Comparison of ENCODE assay signal across 8 cellular contexts in genomic region chr11:120801801-120802689, GRCh38.
DNase-seq lines count a peak whose midpoint lies in the region; ATAC-seq and TF ChIP-seq lines count a peak whose summit lies in the region.

No MANE protein-coding gene starts in this region.

- H3K9me3 ChIP-seq in DOHH2 (ENCODE audit: control insufficient read depth, insufficient read depth, low read length) = no peaks in the 10 kb centered on the region
- no peaks in the 10 kb centered on the region for H3K9me3 ChIP-seq in IMR-90 (ENCODE audit: control insufficient read depth, insufficient read depth, low read length)
- H3K9me3 ChIP-seq in gastrocnemius medialis = no peaks in the 10 kb centered on the region

- no peak for TF ChIP-seq POLR2A in IMR-90 (IDR thresholded peaks at IDR 0.05; ENCODE audit: low read depth, low read length)
- no peak for TF ChIP-seq POLR2A in gastrocnemius medialis (IDR thresholded peaks at IDR 0.05)

- H3K27ac ChIP-seq in DOHH2 (ENCODE audit: low read depth, low read length) (no peak overlapping the region), IMR-90 (ENCODE audit: insufficient read depth, low read length) (no peak overlapping the region), RWPE1 (no peak overlapping the region), gastrocnemius medialis (no peak overlapping the region)

- intact Hi-C loops in IMR-90 (cut with micrococcal nuclease) = loop anchor here (1.0 to 10.0 kb wide), 3 partner anchors 197 to 467 kb away; partner anchors contain the start of genes ARHGEF12 and GRIK4
- intact Hi-C loops in gastrocnemius medialis (cut with DNase I; ENCODE audit: low total_unique reads) = loop anchor here (10.0 kb wide), 2 partner anchors 297 to 313 kb away; no protein-coding TSS in a partner anchor

- in situ Hi-C loops in IMR-90 (cut with MboI; ENCODE audit: low sequenced_read_pairs) (loop anchor here (5.0 kb wide), 1 partner anchor 290 kb away; the partner anchor contains the start of gene GRIK4), gastrocnemius medialis (cut with MboI; ENCODE audit: low sequenced_read_pairs in 4 of 4) (no loop called here)

- H2BK5ac ChIP-seq in IMR-90 (ENCODE audit: low read depth, low read length, poor library complexity, severe bottlenecking) = no peak overlapping the region

- CTCF ChIA-PET in IMR-90 (lab: Yijun Ruan, JAX) (interaction anchor here (0.5 to 1.4 kb wide), 4 partner anchors 23 to 291 kb away, joined by 3 to 9 read pairs (median 5); partner anchors contain the start of gene GRIK4), RWPE1 (lab: Yijun Ruan, JAX) (interaction anchor here (0.5 to 1.8 kb wide), 15 partner anchors 11 to 333 kb away, joined by 3 to 7 read pairs (median 4); partner anchors contain the start of gene GRIK4)

- H3K79me2 ChIP-seq in DOHH2 (ENCODE audit: control insufficient read depth, low read length) = no peaks in the 10 kb centered on the region

- TF ChIP-seq CTCF in DOHH2 (IDR thresholded peaks at IDR 0.05; ENCODE audit: low read depth, low read length, poor library complexity, severe bottlenecking) = peak; percentile 98
- peak; percentile 72 for TF ChIP-seq CTCF in IMR-90 (conservative IDR thresholded peaks at IDR 0.05; ENCODE audit: low read depth, low read length)
- peak; percentile 91 for TF ChIP-seq CTCF in RWPE1 (conservative IDR thresholded peaks at IDR 0.05; ENCODE audit: low read depth)
- peak; percentile 33 to 77 (median 63) for TF ChIP-seq CTCF in gastrocnemius medialis (IDR thresholded peaks at IDR 0.05 in 4 of 5, conservative IDR thresholded peaks at IDR 0.05 in 1 of 5)

- no peak overlapping the region for H3K23ac ChIP-seq in IMR-90 (ENCODE audit: low read depth, low read length)

- H4K5ac ChIP-seq in IMR-90 (ENCODE audit: low read depth, low read length) = no peak overlapping the region

- DNase-seq in IMR-90 (peak; percentile 50), RWPE1 (ENCODE audit: low spot score) (peak; percentile 68), anterior cingulate cortex (lab: John Stamatoyannopoulos, UW) (peak in 49 of 58 donors; percentile 4 to 82 (median 33)), hypothalamus (lab: John Stamatoyannopoulos, UW) (peak in 42 of 51 donors; percentile 5 to 71 (median 40)), gastrocnemius medialis (no peak), DMS114 treated with DMSO at 0.1 percent for 48 hours (lab: John Stamatoyannopoulos, UW; ENCODE audit: unreplicated experiment) (no peak)

- H3K36me3 ChIP-seq in DOHH2 (ENCODE audit: control insufficient read depth, low read length) = no peaks in the 10 kb centered on the region
- no peaks in the 10 kb centered on the region for H3K36me3 ChIP-seq in IMR-90 (ENCODE audit: control insufficient read depth, insufficient read depth, low read length)
- H3K36me3 ChIP-seq in gastrocnemius medialis = no peaks in the 10 kb centered on the region

- peak overlapping the region; percentile 25 for H2AFZ ChIP-seq in IMR-90 (replicated peaks; ENCODE audit: low read length, poor library complexity)

- H4K20me1 ChIP-seq in DOHH2 (ENCODE audit: control insufficient read depth, insufficient read depth, low read depth, low read length) (no peaks in the 10 kb centered on the region), IMR-90 (ENCODE audit: insufficient read depth, low read length) (peaks cover 2% of the 10 kb centered on the region; the same call in 1 of the 2 replicates)

- no peak overlapping the region for H3K14ac ChIP-seq in IMR-90 (replicated peaks; ENCODE audit: low read depth, low read length)

- dilution Hi-C loops in IMR-90 (cut with HindIII; ENCODE audit: low sequenced_read_pairs, unreplicated experiment) = no loop called here

- no peaks in the 10 kb centered on the region for H3K27me3 ChIP-seq in DOHH2 (ENCODE audit: control insufficient read depth, low read length)
- peaks cover 4% of the 10 kb centered on the region; the same call in 1 of the 2 replicates for H3K27me3 ChIP-seq in IMR-90 (ENCODE audit: control insufficient read depth, insufficient read depth, low read length)
- no peaks in the 10 kb centered on the region for H3K27me3 ChIP-seq in gastrocnemius medialis

- no peak overlapping the region for H3K9ac ChIP-seq in IMR-90 (ENCODE audit: low read depth, low read length)

- no peak overlapping the region for H2BK15ac ChIP-seq in IMR-90 (ENCODE audit: low read depth, low read length)

- no peak overlapping the region for H4K8ac ChIP-seq in IMR-90 (ENCODE audit: low read depth in 2 of 2, low read length in 2 of 2)

- H3K79me1 ChIP-seq in IMR-90 (ENCODE audit: low read depth in 1 of 2, low read length in 2 of 2) = no peaks in the 10 kb centered on the region

- no peak overlapping the region for H2BK120ac ChIP-seq in IMR-90 (ENCODE audit: low read depth, low read length)

- H3K4me1 ChIP-seq in DOHH2 (ENCODE audit: control insufficient read depth, low read length) (no peaks in the 10 kb centered on the region), IMR-90 (ENCODE audit: control insufficient read depth, insufficient read depth, low read length) (peaks cover under 1% of the 10 kb centered on the region; the same call in 1 of the 2 replicates), gastrocnemius medialis (no peaks in the 10 kb centered on the region)

- no peak overlapping the region for H2AK5ac ChIP-seq in IMR-90 (ENCODE audit: low read depth, low read length)

- no peak overlapping the region for H3K4me3 ChIP-seq in DOHH2 (ENCODE audit: low read length)
- H3K4me3 ChIP-seq in IMR-90 (ENCODE audit: insufficient read depth, low read depth, low read length) = no peak overlapping the region
- no peak overlapping the region for H3K4me3 ChIP-seq in gastrocnemius medialis

- H4K91ac ChIP-seq in IMR-90 (ENCODE audit: insufficient read depth, low read depth, low read length) = no peak overlapping the region

- H3K9me1 ChIP-seq in IMR-90 (ENCODE audit: insufficient read depth, low read length) = peaks cover 2% of the 10 kb centered on the region; the same call in 1 of the 2 replicates

- no peak overlapping the region for H3K4ac ChIP-seq in IMR-90 (ENCODE audit: low read depth, low read length)

- no peaks in the 10 kb centered on the region for H3K9me2 ChIP-seq in DOHH2 (replicated peaks; ENCODE audit: control insufficient read depth, low read length)

- no peak overlapping the region for H2BK20ac ChIP-seq in IMR-90 (ENCODE audit: low read depth, low read length)

- BruUV-seq in IMR-90 (replicated peaks; lab: Mats Ljungman, UMichigan) = no TSS peak

- H3F3A ChIP-seq in DOHH2 (ENCODE audit: control insufficient read depth, insufficient read depth) = no peaks in the 10 kb centered on the region

- peak overlapping the region; percentile 22 for H2AK9ac ChIP-seq in IMR-90 (replicated peaks; ENCODE audit: low read depth, low read length, poor library complexity)

- no peak overlapping the region for H3K56ac ChIP-seq in IMR-90 (ENCODE audit: extremely low read depth, insufficient read depth, low read length)

- POLR2A ChIA-PET in IMR-90 (lab: Charles Lee; ENCODE audit: unreplicated experiment) (no interaction called here), RWPE1 (lab: Yijun Ruan, JAX; ENCODE audit: low non-redundant PET) (no interaction called here)

- H3K4me2 ChIP-seq in DOHH2 (ENCODE audit: low read length) (no peak overlapping the region), IMR-90 (ENCODE audit: low read depth, low read length) (no peak overlapping the region)

- ATAC-seq in IMR-90 (ENCODE audit: low read depth) = peak; percentile 97
- ATAC-seq in gastrocnemius medialis = peak; percentile 39 to 50
- ATAC-seq in HG03175 (IDR thresholded peaks at IDR 0.05; ENCODE audit: unreplicated experiment) = no peak

- TF ChIP-seq RAD21 in IMR-90 (IDR thresholded peaks at IDR 0.05; ENCODE audit: low read length) = peak; percentile 58

- H3K18ac ChIP-seq in IMR-90 (ENCODE audit: low read depth, low read length) = no peak overlapping the region

- WGBS in IMR-90 (ENCODE audit: extremely low coverage in 2 of 2, insufficient read length in 1 of 2), 2 experiments = 61% methylated on average over 3 of the region's 9 CpGs; no CpG with 5 or more reads in 1 of the 2 experiments

TF ChIP-seq in IMR-90, 13 proteins besides CTCF, POLR2A, EP300 and RAD21:
- TF ChIP-seq MXI1 (IDR thresholded peaks at IDR 0.05; ENCODE audit: borderline replicate concordance, low read depth, low read length) (no peak), SMC3 (IDR thresholded peaks at IDR 0.05; ENCODE audit: low read depth, low read length) (peak; percentile 40), CHD1 (IDR thresholded peaks at IDR 0.05; ENCODE audit: low read depth, low read length) (no peak)

Comparison
In these comparisons a context has a peak if more than half of its experiments do, and no peak if none do; other contexts are left out.
1. DNase-seq: peak in IMR-90 (single experiment), RWPE1 (single experiment), anterior cingulate cortex (49 of 58) and hypothalamus (42 of 51); none in gastrocnemius medialis (0 of 2) and DMS114 treated with DMSO at 0.1 percent for 48 hours (single experiment).
2. Peak in every context shown above with its lines, with median percentiles within 50 percentile points of each other: CTCF ChIP-seq.